In genomic region chr11:44910591-44910990, GRCh38 we compare ENCODE assay signal across 11 cellular contexts. TPM values are rescaled to one million over a fixed set of nuclear protein-coding genes. Genes with fewer than 3 reads are reported as not detected.
DNase-seq lines count a peak whose midpoint lies in the region; ATAC-seq, FAIRE-seq and TF ChIP-seq lines count a peak whose summit lies in the region.
"Had no signal": no experiment of that assay in that cellular context is flagged by ENCODE, and none has a peak within 500 bp of the region (broad histone marks: within the 10 kb centered on the region; RNA-seq: fewer than 3 reads in every experiment).

No MANE protein-coding gene starts in this region.

- H3K36me3 Mint-ChIP-seq in GM23338 (ENCODE audit: low read depth), result no peaks in the 10 kb centered on the region
- H3K36me3 Mint-ChIP-seq in neural crest cell (ENCODE audit: low read depth), result no peaks in the 10 kb centered on the region

- POLR2A ChIA-PET in H1 (lab: Charles Lee; ENCODE audit: partially characterized antibody), result interaction anchor here (0.9 to 1.3 kb wide), 5 partner anchors 17 to 345 kb away, joined by 3 to 4 read pairs (median 3); partner anchors contain the start of gene CD82

- no peak overlapping the region for H2BK5ac ChIP-seq in H1 (ENCODE audit: low read depth, low read length)

- DNase-seq in GM23338 (ENCODE audit: low spot score) (no peak), H1 (ENCODE audit: low read depth in 1 of 2, low spot score in 2 of 2) (no peak), neural crest cell (ENCODE audit: low read depth, low spot score) (no peak), H4 (ENCODE audit: low spot score) (no peak), GM13976 (ENCODE audit: low spot score) (no peak), head of caudate nucleus (no peak)
- DNase-seq: SIG-M5 had no signal

- no peak overlapping the region for H3K23ac ChIP-seq in H1 (ENCODE audit: insufficient read length)

- H2BK20ac ChIP-seq in H1 (ENCODE audit: low read length), result no peak overlapping the region

- no peaks in the 10 kb centered on the region for H3K27me3 ChIP-seq in GM23338 (ENCODE audit: insufficient read depth)
- no peaks in the 10 kb centered on the region for H3K27me3 ChIP-seq in Loucy (ENCODE audit: insufficient read depth, low read length, poor library complexity, severe bottlenecking)
- no peaks in the 10 kb centered on the region; a peak in 2 of 7 replicates for H3K27me3 ChIP-seq in H1 (replicated peaks in 1 of 4; ENCODE audit: control insufficient read depth in 3 of 4, extremely low read depth in 1 of 4, insufficient read depth in 3 of 4, low read length in 3 of 4)

- no peak overlapping the region for H2AK5ac ChIP-seq in H1 (ENCODE audit: low read depth, low read length)

- peaks cover 43% of the 10 kb centered on the region for H3K4me1 Mint-ChIP-seq in GM23338
- peaks cover 37% of the 10 kb centered on the region for H3K4me1 Mint-ChIP-seq in neural crest cell

- H3K56ac ChIP-seq in H1 (replicated peaks; ENCODE audit: insufficient read length, low read depth, low read length), result no peak overlapping the region

- in situ Hi-C loops in GM13976 (cut with MboI; ENCODE audit: low sequenced_read_pairs, unreplicated experiment), result loop anchor here (10.0 to 25.0 kb wide), 3 partner anchors 186 to 623 kb away; partner anchors contain the start of gene TSPAN18

- no peak for FAIRE-seq in H1 (lab: Jason Lieb, UNC)
- FAIRE-seq: H54 had no signal

- TF ChIP-seq CTCF in GM23338 (conservative IDR thresholded peaks at IDR 0.05; ENCODE audit: low read depth in 2 of 2) (no peak), Loucy (conservative IDR thresholded peaks at IDR 0.05; ENCODE audit: low read length) (no peak), H1 (IDR thresholded peaks at IDR 0.05; ENCODE audit: control extremely low read depth in 1 of 3, insufficient read depth in 1 of 3, low read depth in 1 of 3, low read length in 3 of 3) (no peak), neural crest cell (conservative IDR thresholded peaks at IDR 0.05) (no peak), GM13976 (IDR thresholded peaks at IDR 0.05; ENCODE audit: borderline replicate concordance, control extremely low read depth, extremely low read depth, insufficient read depth, missing control alignments) (no peak)

- H2BK120ac ChIP-seq in H1 (replicated peaks; ENCODE audit: low read depth, low read length), result no peak overlapping the region

- intact Hi-C loops in head of caudate nucleus (cut with DNase I), result loop anchor here (2.0 to 10.0 kb wide), 3 partner anchors 176 to 816 kb away; partner anchors contain the start of gene EXT2

- no peak overlapping the region for H3K4me3 ChIP-seq in GM23338
- no peak overlapping the region for H3K4me3 ChIP-seq in Loucy (ENCODE audit: low read length, poor library complexity, severe bottlenecking)
- no peak overlapping the region for H3K4me3 ChIP-seq in H1 (ENCODE audit: extremely low read depth in 1 of 4, insufficient read depth in 2 of 4, low read depth in 3 of 4, low read length in 4 of 4)

- TF ChIP-seq POLR2A in H1 (IDR thresholded peaks at IDR 0.05; ENCODE audit: control extremely low read depth in 1 of 2, low read depth in 2 of 2, low read length in 2 of 2), result no peak

- no peaks in the 10 kb centered on the region for H4K20me1 ChIP-seq in GM23338 (replicated peaks; ENCODE audit: insufficient read depth)
- H4K20me1 ChIP-seq in Loucy (ENCODE audit: insufficient read depth, low read length, poor library complexity, severe bottlenecking), result no peaks in the 10 kb centered on the region
- H4K20me1 ChIP-seq in H1 (replicated peaks in 1 of 2; ENCODE audit: control insufficient read depth in 1 of 2, insufficient read depth in 2 of 2, low read length in 2 of 2), result peaks cover 0 to 3% of the 10 kb centered on the region in 2 experiments

- H3K23me2 ChIP-seq in H1 (ENCODE audit: low read depth, low read length), result no peaks in the 10 kb centered on the region

- WGBS in H1 (ENCODE audit: extremely low coverage in 1 of 2, insufficient coverage in 1 of 2, insufficient read length in 1 of 2, insufficient replicate concordance in 2 of 2, low coverage in 1 of 2, low lambda C conversion rate in 2 of 2, missing lambda C conversion rate in 1 of 2), 2 experiments, result 96% methylated on average over 9 of the region's 9 CpGs; no CpG with 5 or more reads in 1 of the 2 experiments

- H4K91ac ChIP-seq in H1 (replicated peaks; ENCODE audit: insufficient read length, low read length), result no peak overlapping the region

- CTCF ChIA-PET in H1 (lab: Charles Lee; ENCODE audit: partially characterized antibody), result interaction anchor here (0.9 to 7.1 kb wide), 50 partner anchors 9 to 355 kb away, joined by 3 to 63 read pairs (median 4); partner anchors contain the start of gene TSPAN18

- no peaks in the 10 kb centered on the region for H3K9me3 ChIP-seq in Loucy (ENCODE audit: insufficient read depth, low read depth, low read length)
- no peaks in the 10 kb centered on the region for H3K9me3 ChIP-seq in H1 (ENCODE audit: insufficient read depth in 2 of 2, low read depth in 1 of 2, low read length in 1 of 2)
- H3K9me3 ChIP-seq: Caco-2 had no signal

- no peak overlapping the region for H3K14ac ChIP-seq in H1 (ENCODE audit: insufficient read length)

- ATAC-seq in GM23338, result no peak

- H3K9me2 ChIP-seq in GM23338 (ENCODE audit: insufficient read depth), result no peaks in the 10 kb centered on the region
- no peaks in the 10 kb centered on the region for H3K9me2 ChIP-seq in Loucy (replicated peaks; ENCODE audit: low read depth, low read length)

- H4K5ac ChIP-seq in H1 (ENCODE audit: insufficient read length, low read depth, low read length), result no peak overlapping the region

- H2BK12ac ChIP-seq in H1 (ENCODE audit: low read depth, low read length), result peak overlapping the region; percentile 19; the same call in 1 of the 2 replicates

- H3K4ac ChIP-seq in H1 (replicated peaks; ENCODE audit: insufficient read length, low read depth, low read length), result no peak overlapping the region

- H3K27ac ChIP-seq in GM23338 (ENCODE audit: low read depth) (no peak overlapping the region), H1 (ENCODE audit: low read depth, low read length) (no peak overlapping the region)

- H2BK15ac ChIP-seq in H1 (ENCODE audit: low read length), result no peak overlapping the region

- H3K4me1 ChIP-seq in GM23338 (ENCODE audit: insufficient read depth) (peaks cover 19% of the 10 kb centered on the region), Loucy (ENCODE audit: insufficient read depth, low read length, poor library complexity, severe bottlenecking) (peaks cover 5% of the 10 kb centered on the region), H1 (replicated peaks in 1 of 4; ENCODE audit: control insufficient read depth in 3 of 4, insufficient read depth in 4 of 4, low read length in 3 of 4) (peaks cover 4 to 34% (median 9%) of the 10 kb centered on the region in 4 experiments)

- TF ChIP-seq RAD21 in H1 (IDR thresholded peaks at IDR 0.05 in 1 of 2, conservative IDR thresholded peaks at IDR 0.05 in 1 of 2; ENCODE audit: low read depth in 2 of 2, low read length in 2 of 2), result no peak

- H3K27ac Mint-ChIP-seq in GM23338 (no peak overlapping the region), neural crest cell (ENCODE audit: unreplicated experiment) (peak overlapping the region; percentile 30)

- H3F3A ChIP-seq in GM23338 (replicated peaks; ENCODE audit: low read depth), result 0 out of 2 replicates have a peak, but pooled peaks cover 3% of the 10 kb centered on the region
- no peaks in the 10 kb centered on the region for H3F3A ChIP-seq in Loucy (ENCODE audit: low read depth)

- H3K9me3 Mint-ChIP-seq in GM23338, result no peaks in the 10 kb centered on the region
- no peaks in the 10 kb centered on the region for H3K9me3 Mint-ChIP-seq in neural crest cell
- H3K9me3 Mint-ChIP-seq: CD4-positive, alpha-beta memory T cell had no signal

- no peak for TF ChIP-seq EP300 in H1 (IDR thresholded peaks at IDR 0.05; ENCODE audit: borderline replicate concordance in 1 of 2, low read depth in 2 of 2, low read length in 2 of 2)

- H3K36me3 ChIP-seq in GM23338 (ENCODE audit: insufficient read depth), result no peaks in the 10 kb centered on the region
- no peaks in the 10 kb centered on the region for H3K36me3 ChIP-seq in Loucy (ENCODE audit: insufficient read depth, low read length)
- H3K36me3 ChIP-seq in H1 (ENCODE audit: control insufficient read depth in 2 of 4, insufficient read depth in 4 of 4, low read length in 3 of 4), result no peaks in the 10 kb centered on the region; a peak in 1 of 8 replicates

- H3K18ac ChIP-seq in H1 (ENCODE audit: extremely low read depth, low read length), result no peak overlapping the region

- H4K8ac ChIP-seq in H1 (ENCODE audit: extremely low read depth, insufficient read depth, low read length), result no peak overlapping the region

- H3K9ac ChIP-seq in Loucy (ENCODE audit: low read depth, low read length, poor library complexity, severe bottlenecking) (peak overlapping the region; percentile 17), H1 (replicated peaks in 1 of 4; ENCODE audit: extremely low read depth in 1 of 4, low read depth in 3 of 4, low read length in 3 of 4) (no peak overlapping the region)

- peak overlapping the region; percentile 37; the same call in 1 of the 2 replicates for H3K4me2 ChIP-seq in GM23338
- H3K4me2 ChIP-seq in Loucy (ENCODE audit: low read depth, low read length, poor library complexity, severe bottlenecking), result no peak overlapping the region
- H3K4me2 ChIP-seq in H1 (ENCODE audit: insufficient read depth in 1 of 2, low read depth in 2 of 2, low read length in 2 of 2), result no peak overlapping the region

- H3K79me1 ChIP-seq in H1 (ENCODE audit: low read depth, low read length), result no peaks in the 10 kb centered on the region

- no peak overlapping the region for H2AFZ ChIP-seq in GM23338
- H2AFZ ChIP-seq in Loucy (ENCODE audit: low read length), result 0 out of 2 replicates have a peak overlapping the region, but pooled peaks have one; percentile 89
- no peak overlapping the region for H2AFZ ChIP-seq in H1 (ENCODE audit: low read length)

- H3K79me2 ChIP-seq in GM23338 (replicated peaks; ENCODE audit: insufficient read depth) (no peaks in the 10 kb centered on the region), Loucy (ENCODE audit: insufficient read depth, low read length) (no peaks in the 10 kb centered on the region), H1 (ENCODE audit: control insufficient read depth in 1 of 2, insufficient read depth in 2 of 2, low read length in 2 of 2) (0 out of 4 replicates have a peak, but pooled peaks cover 0 to 3% of the 10 kb centered on the region in 2 experiments)

- H3K27me3 Mint-ChIP-seq in GM23338 (ENCODE audit: insufficient read depth, low read depth, poor library complexity) (peaks cover 9% of the 10 kb centered on the region), neural crest cell (ENCODE audit: low read depth) (no peaks in the 10 kb centered on the region)
- H3K27me3 Mint-ChIP-seq: CD4-positive, alpha-beta memory T cell had no signal

- H3K4me3 Mint-ChIP-seq in GM23338 (no peak overlapping the region), neural crest cell (no peak overlapping the region)

RNA-seq across cellular contexts. Expression of gene TP53I11, which starts 40.1 kb away (rescaled TPM):
- 33.4 and 43.9 TPM in 2 replicates for total RNA-seq in GM23338 (2014; rRNA removed; shearing (Covaris generic))
- polyA plus RNA-seq in GM23338 (2016; fragmentation: Nextera tagmentation; extraction: Ambion mirVana) (22.5 and 23.5 TPM in 2 replicates), H1 (2011; rRNA removed) (34.0 and 47.5 TPM in 2 replicates)
- total RNA-seq in H1 (2021; fragmentation: NEBNext Ultra II Directional; extraction: Animal tissue kit (Norgen Biotek cat#: 25700)), result 46.3 and 53.7 TPM in 2 replicates
- polyA plus RNA-seq in H1 (2011; cell fraction: cytosol; rRNA removed), result 25.8 TPM
- polyA plus RNA-seq in H1 (2011; cell fraction: nucleus; rRNA removed), result 48.2 TPM
- 44.1 to 78.7 TPM (median 68.4 TPM) in 4 replicates for polyA plus RNA-seq in H1 (2012, experiment 1 of 2)
- polyA plus RNA-seq in H1 (2012, experiment 2 of 2), result 49.8 TPM
- 52.1 TPM for polyA plus RNA-seq in H1 (2013, experiment 1 of 2)
- polyA plus RNA-seq in H1 (2013, experiment 2 of 2), result 59.6 TPM
- polyA minus RNA-seq in H1 (2011; rRNA and poly(A)+ RNA removed), result 26.4 and 26.9 TPM in 2 replicates
- polyA minus RNA-seq in H1 (2011; cell fraction: cytosol; rRNA and poly(A)+ RNA removed), result 34.6 TPM
- polyA minus RNA-seq in H1 (2011; cell fraction: nucleus; rRNA and poly(A)+ RNA removed), result 44.5 TPM
- 83.6 and 85.6 TPM in 2 replicates for total RNA-seq in neural crest cell
- 10.4 and 13.5 TPM in 2 replicates for total RNA-seq in H4 (2014; rRNA removed; shearing (Covaris generic))
